Comparison of ENCODE assay signal across 9 cellular contexts in genomic region chr2:26740890-26741302, GRCh38. TPM values are rescaled to one million over a fixed set of nuclear protein-coding genes. Genes with fewer than 3 reads are reported as not detected.
DNase-seq lines count a peak whose midpoint lies in the region; ATAC-seq and TF ChIP-seq lines count a peak whose summit lies in the region.
"Had no signal": no experiment of that assay in that cellular context is flagged by ENCODE, and none has a peak within 500 bp of the region (broad histone marks: within the 10 kb centered on the region; RNA-seq: fewer than 3 reads in every experiment).

No MANE protein-coding gene starts in this region.

- H3K27me3 ChIP-seq in WERI-Rb-1 (ENCODE audit: insufficient read depth, low read depth, severe bottlenecking), result no peaks in the 10 kb centered on the region
- H3K27me3 ChIP-seq in ovary, result no peaks in the 10 kb centered on the region

- H3K27ac ChIP-seq in WERI-Rb-1, result peak overlapping the region; percentile 93
- H3K27ac ChIP-seq in ovary, result no peak overlapping the region

- H3K36me3 ChIP-seq in WERI-Rb-1 (no peaks in the 10 kb centered on the region), ovary (no peaks in the 10 kb centered on the region)

- H3K9me3 ChIP-seq in WERI-Rb-1 (ENCODE audit: severe bottlenecking), result no peaks in the 10 kb centered on the region
- no peaks in the 10 kb centered on the region for H3K9me3 ChIP-seq in ovary

- DNase-seq in EH (ENCODE audit: low read depth) (peak; percentile 43), HFFc6 (peak; percentile 11), WERI-Rb-1 (peak; percentile 94), myocyte (ENCODE audit: low read depth) (peak; percentile 84), ovary (no peak), SIG-M5 (lab: John Stamatoyannopoulos, UW) (no peak)
- no peak for DNase-seq in effector CD4-positive, alpha-beta T cell

- H3K27ac Mint-ChIP-seq in HFFc6, result no peak overlapping the region

- TF ChIP-seq POLR2A in ovary (IDR thresholded peaks at IDR 0.05), result no peak

- H3K4me1 Mint-ChIP-seq in HFFc6 (ENCODE audit: low read depth), result 0 out of 2 replicates have a peak, but pooled peaks cover 5% of the 10 kb centered on the region

- H3K4me3 ChIP-seq in WERI-Rb-1 (ENCODE audit: low read depth, low read length) (no peak overlapping the region), ovary (no peak overlapping the region)

- no peak for TF ChIP-seq EP300 in ovary (IDR thresholded peaks at IDR 0.05)

- H3K9me3 Mint-ChIP-seq in HFFc6, result no peaks in the 10 kb centered on the region
- H3K9me3 Mint-ChIP-seq: neural crest cell had no signal

- peaks cover 5% of the 10 kb centered on the region for H3K27me3 Mint-ChIP-seq in HFFc6 (ENCODE audit: insufficient read depth)

- peaks cover 2% of the 10 kb centered on the region for H3K4me1 ChIP-seq in ovary (ENCODE audit: insufficient read depth)

- WGBS in ovary, 3 donors, result 56 to 61% (median 60%) methylated on average over 7 to 8 of the region's 8 CpGs

- TF ChIP-seq CTCF in HFFc6 (IDR thresholded peaks at IDR 0.05) (peak; percentile 25; the same call in 1 of the 2 replicates), WERI-Rb-1 (IDR thresholded peaks at IDR 0.05; ENCODE audit: low read depth, low read length) (peak; percentile 87), ovary (IDR thresholded peaks at IDR 0.05) (no peak)

- no peak overlapping the region for H3K4me3 Mint-ChIP-seq in HFFc6
- H3K4me3 Mint-ChIP-seq: neural crest cell had no signal

- no peaks in the 10 kb centered on the region for H3K36me3 Mint-ChIP-seq in HFFc6 (ENCODE audit: low read depth)

- no peak for ATAC-seq in GM18861 (IDR thresholded peaks at IDR 0.05; ENCODE audit: unreplicated experiment)

- intact Hi-C loops in ovary (cut with DNase I), result loop anchor here in 1 of 4 donors (5.0 kb wide), 1 partner anchor 134 kb away; no protein-coding TSS in a partner anchor

RNA-seq across cellular contexts. Expression of gene SLC35F6, which starts 23.2 kb away (rescaled TPM):
- 10 to 100 TPM; 34.1 to 44.5 (median 38.7) TPM for total RNA-seq in HFFc6 (2021; fragmentation: NEBNext Ultra II Directional; extraction: Animal tissue kit (Norgen Biotek cat#: 25700))
- total RNA-seq in myocyte (31.3 and 36.6 TPM in 2 replicates), ovary (10 to 100 TPM; 13.1 to 53.5 (median 26.8) TPM)
- 29.8 TPM for polyA plus RNA-seq in myocyte (2012)
- polyA plus RNA-seq in ovary, result 10 to 100 TPM; 11.1 to 27.3 TPM

RNA-seq across cellular contexts. Expression of gene CENPA, which starts 45.0 kb away (rescaled TPM):
- total RNA-seq in HFFc6 (2021; fragmentation: NEBNext Ultra II Directional; extraction: Animal tissue kit (Norgen Biotek cat#: 25700)), result 10 to 100 TPM in 5 of 6 experiments, 1 to 10 TPM in 1; 8.7 to 20.4 (median 17.5) TPM
- total RNA-seq in myocyte, result 1.5 and 2.1 TPM in 2 replicates
- 2.1 TPM for polyA plus RNA-seq in myocyte (2012)
- total RNA-seq in ovary, result 1 to 10 TPM in 1 of 7 donors, under 1 TPM in 2, not detected in 4; 0.56 to 1.0 (median 0.87) TPM
- 1 to 10 TPM in 1 of 2 donors, under 1 TPM in 1; 0.21 to 1.4 TPM for polyA plus RNA-seq in ovary

RNA-seq across cellular contexts. Expression of gene KCNK3, which starts 48.4 kb away (rescaled TPM):
- total RNA-seq in HFFc6 (2021; fragmentation: NEBNext Ultra II Directional; extraction: Animal tissue kit (Norgen Biotek cat#: 25700)), result not detected
- total RNA-seq in myocyte (0.62 and 1.1 TPM in 2 replicates), ovary (1 to 10 TPM; 1.1 to 5.2 (median 2.1) TPM)
- 0.08 TPM for polyA plus RNA-seq in myocyte (2012)
- 10 to 100 TPM in 1 of 2 donors, under 1 TPM in 1; 0.76 to 78.2 TPM for polyA plus RNA-seq in ovary

Comparison
In these comparisons a context has a peak if more than half of its experiments do, and no peak if none do; other contexts are left out.
1. DNase-seq: peak in EH (single experiment), HFFc6 (single experiment), WERI-Rb-1 (single experiment) and myocyte (single experiment); none in effector CD4-positive, alpha-beta T cell (single experiment), ovary (0 of 5) and SIG-M5 (single experiment).
2. CTCF ChIP-seq: peak in HFFc6 (single experiment) and WERI-Rb-1 (single experiment); none in ovary (0 of 3).